ENCODE assay signal across 1 cellular context in the genomic region with DNA sequence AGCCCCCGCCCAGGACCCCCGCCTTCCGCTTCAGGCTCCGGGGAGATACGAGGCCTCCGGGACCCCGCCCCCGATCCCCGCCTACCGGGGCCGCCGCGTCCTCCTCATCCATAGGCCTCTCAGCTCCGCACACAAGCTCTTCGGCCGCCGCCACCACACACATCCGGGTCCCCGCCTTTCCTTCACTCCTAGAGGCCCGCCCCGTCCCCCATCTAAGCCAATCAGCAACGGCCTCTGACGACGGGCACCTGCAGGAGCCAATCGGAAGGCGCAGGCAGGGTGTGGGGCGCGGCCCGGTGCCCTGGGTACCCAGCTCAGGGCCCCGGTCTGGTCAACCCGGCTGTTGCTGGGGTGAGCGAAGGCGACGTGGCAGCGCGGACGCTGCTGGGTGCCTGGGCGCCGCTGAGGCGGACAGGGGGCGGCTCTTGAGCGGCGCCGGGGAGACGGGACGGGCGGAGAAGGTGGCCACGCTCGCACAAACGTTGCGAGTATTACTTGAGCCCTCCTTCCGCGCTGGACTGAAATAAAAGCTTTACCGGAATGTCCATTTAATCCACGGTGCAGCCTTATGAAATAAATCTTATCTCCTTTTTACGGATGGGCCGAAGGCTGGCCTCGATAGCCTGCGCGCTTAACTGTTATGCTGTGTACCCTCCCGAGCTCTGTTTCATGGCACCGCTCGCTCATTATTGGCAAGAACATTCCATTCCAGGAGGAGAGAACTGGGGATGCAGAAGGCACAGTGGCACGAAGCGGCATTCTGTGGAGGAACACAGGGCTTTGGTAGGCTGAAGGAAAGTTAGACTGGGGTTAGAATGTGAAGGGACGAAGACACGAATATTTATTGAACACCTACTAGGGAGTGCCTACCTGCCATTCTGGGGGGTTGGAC.
TF ChIP-seq lines count a peak whose summit lies in the region.

A gene with protein sequence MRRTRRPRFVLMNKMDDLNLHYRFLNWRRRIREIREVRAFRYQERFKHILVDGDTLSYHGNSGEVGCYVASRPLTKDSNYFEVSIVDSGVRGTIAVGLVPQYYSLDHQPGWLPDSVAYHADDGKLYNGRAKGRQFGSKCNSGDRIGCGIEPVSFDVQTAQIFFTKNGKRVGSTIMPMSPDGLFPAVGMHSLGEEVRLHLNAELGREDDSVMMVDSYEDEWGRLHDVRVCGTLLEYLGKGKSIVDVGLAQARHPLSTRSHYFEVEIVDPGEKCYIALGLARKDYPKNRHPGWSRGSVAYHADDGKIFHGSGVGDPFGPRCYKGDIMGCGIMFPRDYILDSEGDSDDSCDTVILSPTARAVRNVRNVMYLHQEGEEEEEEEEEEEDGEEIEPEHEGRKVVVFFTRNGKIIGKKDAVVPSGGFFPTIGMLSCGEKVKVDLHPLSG (minus strand): TSS at position 165 of the 892 bp plus-strand sequence. CDS start 57 bp downstream, at position 108.

TF ChIP-seq in HepG2, 621 proteins besides CTCF, POLR2A, EP300 and RAD21 (continued from another document and continues in another):
- TF ChIP-seq, protein P1, sequence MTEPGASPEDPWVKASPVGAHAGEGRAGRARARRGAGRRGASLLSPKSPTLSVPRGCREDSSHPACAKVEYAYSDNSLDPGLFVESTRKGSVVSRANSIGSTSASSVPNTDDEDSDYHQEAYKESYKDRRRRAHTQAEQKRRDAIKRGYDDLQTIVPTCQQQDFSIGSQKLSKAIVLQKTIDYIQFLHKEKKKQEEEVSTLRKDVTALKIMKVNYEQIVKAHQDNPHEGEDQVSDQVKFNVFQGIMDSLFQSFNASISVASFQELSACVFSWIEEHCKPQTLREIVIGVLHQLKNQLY (CRISPR knock-in tag; IDR thresholded peaks at IDR 0.05), result peak; percentile 31; the same call in 1 of the 2 replicates
- TF ChIP-seq, protein P2, sequence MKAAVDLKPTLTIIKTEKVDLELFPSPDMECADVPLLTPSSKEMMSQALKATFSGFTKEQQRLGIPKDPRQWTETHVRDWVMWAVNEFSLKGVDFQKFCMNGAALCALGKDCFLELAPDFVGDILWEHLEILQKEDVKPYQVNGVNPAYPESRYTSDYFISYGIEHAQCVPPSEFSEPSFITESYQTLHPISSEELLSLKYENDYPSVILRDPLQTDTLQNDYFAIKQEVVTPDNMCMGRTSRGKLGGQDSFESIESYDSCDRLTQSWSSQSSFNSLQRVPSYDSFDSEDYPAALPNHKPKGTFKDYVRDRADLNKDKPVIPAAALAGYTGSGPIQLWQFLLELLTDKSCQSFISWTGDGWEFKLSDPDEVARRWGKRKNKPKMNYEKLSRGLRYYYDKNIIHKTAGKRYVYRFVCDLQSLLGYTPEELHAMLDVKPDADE (CRISPR knock-in tag; IDR thresholded peaks at IDR 0.05), result no peak
- no peak; the same call in 1 of the 2 replicates for TF ChIP-seq BORCS8-MEF2B (CRISPR knock-in tag; IDR thresholded peaks at IDR 0.05)
- no peak for TF ChIP-seq ZNF260 (CRISPR knock-in tag; IDR thresholded peaks at IDR 0.05; ENCODE audit: borderline replicate concordance, low read depth)
- no peak for TF ChIP-seq ZNF3 (CRISPR knock-in tag; IDR thresholded peaks at IDR 0.05)
- peak; percentile 26 for TF ChIP-seq TEAD3 (CRISPR knock-in tag; optimal IDR thresholded peaks at IDR 0.05; ENCODE audit: borderline replicate concordance)
- no peak for TF ChIP-seq MAFF (IDR thresholded peaks at IDR 0.05; ENCODE audit: low read depth, low read length)
- TF ChIP-seq, protein P3, sequence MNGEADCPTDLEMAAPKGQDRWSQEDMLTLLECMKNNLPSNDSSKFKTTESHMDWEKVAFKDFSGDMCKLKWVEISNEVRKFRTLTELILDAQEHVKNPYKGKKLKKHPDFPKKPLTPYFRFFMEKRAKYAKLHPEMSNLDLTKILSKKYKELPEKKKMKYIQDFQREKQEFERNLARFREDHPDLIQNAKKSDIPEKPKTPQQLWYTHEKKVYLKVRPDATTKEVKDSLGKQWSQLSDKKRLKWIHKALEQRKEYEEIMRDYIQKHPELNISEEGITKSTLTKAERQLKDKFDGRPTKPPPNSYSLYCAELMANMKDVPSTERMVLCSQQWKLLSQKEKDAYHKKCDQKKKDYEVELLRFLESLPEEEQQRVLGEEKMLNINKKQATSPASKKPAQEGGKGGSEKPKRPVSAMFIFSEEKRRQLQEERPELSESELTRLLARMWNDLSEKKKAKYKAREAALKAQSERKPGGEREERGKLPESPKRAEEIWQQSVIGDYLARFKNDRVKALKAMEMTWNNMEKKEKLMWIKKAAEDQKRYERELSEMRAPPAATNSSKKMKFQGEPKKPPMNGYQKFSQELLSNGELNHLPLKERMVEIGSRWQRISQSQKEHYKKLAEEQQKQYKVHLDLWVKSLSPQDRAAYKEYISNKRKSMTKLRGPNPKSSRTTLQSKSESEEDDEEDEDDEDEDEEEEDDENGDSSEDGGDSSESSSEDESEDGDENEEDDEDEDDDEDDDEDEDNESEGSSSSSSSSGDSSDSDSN (CRISPR knock-in tag; IDR thresholded peaks at IDR 0.05), result peak; percentile 90
- TF ChIP-seq CHD4 (IDR thresholded peaks at IDR 0.05; ENCODE audit: borderline replicate concordance, low read length), result no peak
- TF ChIP-seq HNRNPK (IDR thresholded peaks at IDR 0.05; ENCODE audit: low read depth, low read length, poor library complexity, severe bottlenecking), result peak; percentile 21
- no peak for TF ChIP-seq MLLT10 (CRISPR knock-in tag; IDR thresholded peaks at IDR 0.05)
- no peak for TF ChIP-seq TCF12 (IDR thresholded peaks at IDR 0.05)
- no peak; the same call in 1 of the 2 replicates for TF ChIP-seq TCF12 (CRISPR knock-in tag; IDR thresholded peaks at IDR 0.05)
- TF ChIP-seq, protein P4, sequence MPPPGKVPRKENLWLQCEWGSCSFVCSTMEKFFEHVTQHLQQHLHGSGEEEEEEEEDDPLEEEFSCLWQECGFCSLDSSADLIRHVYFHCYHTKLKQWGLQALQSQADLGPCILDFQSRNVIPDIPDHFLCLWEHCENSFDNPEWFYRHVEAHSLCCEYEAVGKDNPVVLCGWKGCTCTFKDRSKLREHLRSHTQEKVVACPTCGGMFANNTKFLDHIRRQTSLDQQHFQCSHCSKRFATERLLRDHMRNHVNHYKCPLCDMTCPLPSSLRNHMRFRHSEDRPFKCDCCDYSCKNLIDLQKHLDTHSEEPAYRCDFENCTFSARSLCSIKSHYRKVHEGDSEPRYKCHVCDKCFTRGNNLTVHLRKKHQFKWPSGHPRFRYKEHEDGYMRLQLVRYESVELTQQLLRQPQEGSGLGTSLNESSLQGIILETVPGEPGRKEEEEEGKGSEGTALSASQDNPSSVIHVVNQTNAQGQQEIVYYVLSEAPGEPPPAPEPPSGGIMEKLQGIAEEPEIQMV (CRISPR knock-in tag; IDR thresholded peaks at IDR 0.05; ENCODE audit: low read depth), result peak; percentile 98
- no peak for TF ChIP-seq SP1 (IDR thresholded peaks at IDR 0.05)
- TF ChIP-seq SP1 (CRISPR knock-in tag; IDR thresholded peaks at IDR 0.05), result peak; percentile 72
- no peak for TF ChIP-seq NCOR1 (IDR thresholded peaks at IDR 0.05; ENCODE audit: borderline replicate concordance, low read length)
- peak; percentile 59; the same call in 1 of the 2 replicates for TF ChIP-seq FOXO1 (CRISPR knock-in tag; IDR thresholded peaks at IDR 0.05)
- TF ChIP-seq, protein P5, sequence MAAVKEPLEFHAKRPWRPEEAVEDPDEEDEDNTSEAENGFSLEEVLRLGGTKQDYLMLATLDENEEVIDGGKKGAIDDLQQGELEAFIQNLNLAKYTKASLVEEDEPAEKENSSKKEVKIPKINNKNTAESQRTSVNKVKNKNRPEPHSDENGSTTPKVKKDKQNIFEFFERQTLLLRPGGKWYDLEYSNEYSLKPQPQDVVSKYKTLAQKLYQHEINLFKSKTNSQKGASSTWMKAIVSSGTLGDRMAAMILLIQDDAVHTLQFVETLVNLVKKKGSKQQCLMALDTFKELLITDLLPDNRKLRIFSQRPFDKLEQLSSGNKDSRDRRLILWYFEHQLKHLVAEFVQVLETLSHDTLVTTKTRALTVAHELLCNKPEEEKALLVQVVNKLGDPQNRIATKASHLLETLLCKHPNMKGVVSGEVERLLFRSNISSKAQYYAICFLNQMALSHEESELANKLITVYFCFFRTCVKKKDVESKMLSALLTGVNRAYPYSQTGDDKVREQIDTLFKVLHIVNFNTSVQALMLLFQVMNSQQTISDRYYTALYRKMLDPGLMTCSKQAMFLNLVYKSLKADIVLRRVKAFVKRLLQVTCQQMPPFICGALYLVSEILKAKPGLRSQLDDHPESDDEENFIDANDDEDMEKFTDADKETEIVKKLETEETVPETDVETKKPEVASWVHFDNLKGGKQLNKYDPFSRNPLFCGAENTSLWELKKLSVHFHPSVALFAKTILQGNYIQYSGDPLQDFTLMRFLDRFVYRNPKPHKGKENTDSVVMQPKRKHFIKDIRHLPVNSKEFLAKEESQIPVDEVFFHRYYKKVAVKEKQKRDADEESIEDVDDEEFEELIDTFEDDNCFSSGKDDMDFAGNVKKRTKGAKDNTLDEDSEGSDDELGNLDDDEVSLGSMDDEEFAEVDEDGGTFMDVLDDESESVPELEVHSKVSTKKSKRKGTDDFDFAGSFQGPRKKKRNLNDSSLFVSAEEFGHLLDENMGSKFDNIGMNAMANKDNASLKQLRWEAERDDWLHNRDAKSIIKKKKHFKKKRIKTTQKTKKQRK (IDR thresholded peaks at IDR 0.05; ENCODE audit: low read length), result no peak
- TF ChIP-seq CBX5 (CRISPR knock-in tag; IDR thresholded peaks at IDR 0.05; ENCODE audit: borderline replicate concordance), result no peak
- TF ChIP-seq NR2C2 (CRISPR knock-in tag; IDR thresholded peaks at IDR 0.05; ENCODE audit: borderline replicate concordance), result no peak; the same call in 1 of the 2 replicates
- TF ChIP-seq, protein P6, sequence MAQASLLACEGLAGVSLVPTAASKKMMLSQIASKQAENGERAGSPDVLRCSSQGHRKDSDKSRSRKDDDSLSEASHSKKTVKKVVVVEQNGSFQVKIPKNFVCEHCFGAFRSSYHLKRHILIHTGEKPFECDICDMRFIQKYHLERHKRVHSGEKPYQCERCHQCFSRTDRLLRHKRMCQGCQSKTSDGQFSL (CRISPR knock-in tag; IDR thresholded peaks at IDR 0.05), result no peak
- TF ChIP-seq, protein P7, sequence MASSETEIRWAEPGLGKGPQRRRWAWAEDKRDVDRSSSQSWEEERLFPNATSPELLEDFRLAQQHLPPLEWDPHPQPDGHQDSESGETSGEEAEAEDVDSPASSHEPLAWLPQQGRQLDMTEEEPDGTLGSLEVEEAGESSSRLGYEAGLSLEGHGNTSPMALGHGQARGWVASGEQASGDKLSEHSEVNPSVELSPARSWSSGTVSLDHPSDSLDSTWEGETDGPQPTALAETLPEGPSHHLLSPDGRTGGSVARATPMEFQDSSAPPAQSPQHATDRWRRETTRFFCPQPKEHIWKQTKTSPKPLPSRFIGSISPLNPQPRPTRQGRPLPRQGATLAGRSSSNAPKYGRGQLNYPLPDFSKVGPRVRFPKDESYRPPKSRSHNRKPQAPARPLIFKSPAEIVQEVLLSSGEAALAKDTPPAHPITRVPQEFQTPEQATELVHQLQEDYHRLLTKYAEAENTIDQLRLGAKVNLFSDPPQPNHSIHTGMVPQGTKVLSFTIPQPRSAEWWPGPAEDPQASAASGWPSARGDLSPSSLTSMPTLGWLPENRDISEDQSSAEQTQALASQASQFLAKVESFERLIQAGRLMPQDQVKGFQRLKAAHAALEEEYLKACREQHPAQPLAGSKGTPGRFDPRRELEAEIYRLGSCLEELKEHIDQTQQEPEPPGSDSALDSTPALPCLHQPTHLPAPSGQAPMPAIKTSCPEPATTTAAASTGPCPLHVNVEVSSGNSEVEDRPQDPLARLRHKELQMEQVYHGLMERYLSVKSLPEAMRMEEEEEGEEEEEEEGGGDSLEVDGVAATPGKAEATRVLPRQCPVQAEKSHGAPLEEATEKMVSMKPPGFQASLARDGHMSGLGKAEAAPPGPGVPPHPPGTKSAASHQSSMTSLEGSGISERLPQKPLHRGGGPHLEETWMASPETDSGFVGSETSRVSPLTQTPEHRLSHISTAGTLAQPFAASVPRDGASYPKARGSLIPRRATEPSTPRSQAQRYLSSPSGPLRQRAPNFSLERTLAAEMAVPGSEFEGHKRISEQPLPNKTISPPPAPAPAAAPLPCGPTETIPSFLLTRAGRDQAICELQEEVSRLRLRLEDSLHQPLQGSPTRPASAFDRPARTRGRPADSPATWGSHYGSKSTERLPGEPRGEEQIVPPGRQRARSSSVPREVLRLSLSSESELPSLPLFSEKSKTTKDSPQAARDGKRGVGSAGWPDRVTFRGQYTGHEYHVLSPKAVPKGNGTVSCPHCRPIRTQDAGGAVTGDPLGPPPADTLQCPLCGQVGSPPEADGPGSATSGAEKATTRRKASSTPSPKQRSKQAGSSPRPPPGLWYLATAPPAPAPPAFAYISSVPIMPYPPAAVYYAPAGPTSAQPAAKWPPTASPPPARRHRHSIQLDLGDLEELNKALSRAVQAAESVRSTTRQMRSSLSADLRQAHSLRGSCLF (CRISPR knock-in tag; IDR thresholded peaks at IDR 0.05; ENCODE audit: borderline replicate concordance), result no peak
- TF ChIP-seq ZNF101 (CRISPR knock-in tag; IDR thresholded peaks at IDR 0.05; ENCODE audit: borderline replicate concordance, low read depth), result no peak
- TF ChIP-seq KDM3A (CRISPR knock-in tag; IDR thresholded peaks at IDR 0.05; ENCODE audit: low read depth), result peak; percentile 63; the same call in 1 of the 2 replicates
- no peak for TF ChIP-seq WIZ (CRISPR knock-in tag; IDR thresholded peaks at IDR 0.05)
- no peak for TF ChIP-seq ZNF747 (CRISPR knock-in tag; IDR thresholded peaks at IDR 0.05; ENCODE audit: borderline replicate concordance)
- TF ChIP-seq XBP1 (CRISPR knock-in tag; IDR thresholded peaks at IDR 0.05), result no peak; the same call in none of the 2 replicates
- TF ChIP-seq, protein P8, sequence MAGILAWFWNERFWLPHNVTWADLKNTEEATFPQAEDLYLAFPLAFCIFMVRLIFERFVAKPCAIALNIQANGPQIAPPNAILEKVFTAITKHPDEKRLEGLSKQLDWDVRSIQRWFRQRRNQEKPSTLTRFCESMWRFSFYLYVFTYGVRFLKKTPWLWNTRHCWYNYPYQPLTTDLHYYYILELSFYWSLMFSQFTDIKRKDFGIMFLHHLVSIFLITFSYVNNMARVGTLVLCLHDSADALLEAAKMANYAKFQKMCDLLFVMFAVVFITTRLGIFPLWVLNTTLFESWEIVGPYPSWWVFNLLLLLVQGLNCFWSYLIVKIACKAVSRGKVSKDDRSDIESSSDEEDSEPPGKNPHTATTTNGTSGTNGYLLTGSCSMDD (CRISPR knock-in tag; IDR thresholded peaks at IDR 0.05), result no peak
- no peak for TF ChIP-seq NFKBIZ (CRISPR knock-in tag; IDR thresholded peaks at IDR 0.05)
- TF ChIP-seq, protein P9, sequence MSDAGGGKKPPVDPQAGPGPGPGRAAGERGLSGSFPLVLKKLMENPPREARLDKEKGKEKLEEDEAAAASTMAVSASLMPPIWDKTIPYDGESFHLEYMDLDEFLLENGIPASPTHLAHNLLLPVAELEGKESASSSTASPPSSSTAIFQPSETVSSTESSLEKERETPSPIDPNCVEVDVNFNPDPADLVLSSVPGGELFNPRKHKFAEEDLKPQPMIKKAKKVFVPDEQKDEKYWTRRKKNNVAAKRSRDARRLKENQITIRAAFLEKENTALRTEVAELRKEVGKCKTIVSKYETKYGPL (CRISPR knock-in tag; IDR thresholded peaks at IDR 0.05), result no peak
- TF ChIP-seq, protein P10, sequence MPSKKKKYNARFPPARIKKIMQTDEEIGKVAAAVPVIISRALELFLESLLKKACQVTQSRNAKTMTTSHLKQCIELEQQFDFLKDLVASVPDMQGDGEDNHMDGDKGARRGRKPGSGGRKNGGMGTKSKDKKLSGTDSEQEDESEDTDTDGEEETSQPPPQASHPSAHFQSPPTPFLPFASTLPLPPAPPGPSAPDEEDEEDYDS (CRISPR knock-in tag; IDR thresholded peaks at IDR 0.05), result peak; percentile 94
- TF ChIP-seq ZIK1 (CRISPR knock-in tag; IDR thresholded peaks at IDR 0.05; ENCODE audit: borderline replicate concordance, low read depth), result no peak; the same call in 1 of the 2 replicates
